ENCODE assay signal across 20 cellular contexts in genomic region chr2:221385716-221386115, GRCh38.
"Had no signal": no experiment of that assay in that cellular context is flagged by ENCODE, and none has a peak within 500 bp of the region (broad histone marks: within the 10 kb centered on the region; RNA-seq: fewer than 3 reads in every experiment).

No MANE protein-coding gene starts in this region.

- DNase-seq: KBM-7, MV-4-11, NCI-H1048, NCI-H1105, NCI-H1417, NCI-H1436 treated with DMSO at 0.1 percent for 48 hours, NCI-H1694, NCI-H187 treated with DMSO at 0.1 percent for 48 hours, NCI-H2029 treated with DMSO at 0.1 percent for 48 hours, NCI-H2227 treated with DMSO at 0.1 percent for 48 hours, NCI-H446, NCI-H510A, NCI-H524 treated with DMSO at 0.1 percent for 48 hours, NCI-H69, NCI-H774, RPMI8226, SHP77, SK-N-SH, SW 1271 had no signal

- H3K9me3 ChIP-seq: SK-N-SH had no signal

- H3K27ac ChIP-seq: HL-60 had no signal

- H3K9ac ChIP-seq: SK-N-SH had no signal
